20 cellular contexts compared by ENCODE assay signal in genomic region chr11:120001161-120002135, GRCh38.
DNase-seq lines count a peak whose midpoint lies in the region; ATAC-seq and TF ChIP-seq lines count a peak whose summit lies in the region.
"Had no signal": no experiment of that assay in that cellular context is flagged by ENCODE, and none has a peak within 500 bp of the region (broad histone marks: within the 10 kb centered on the region; RNA-seq: fewer than 3 reads in every experiment).

No MANE protein-coding gene starts in this region.

- intact Hi-C loops in A673 (cut with micrococcal nuclease; ENCODE audit: unreplicated experiment), result no loop called here

- POLR2A ChIA-PET in A673 (lab: Charles Lee; ENCODE audit: low non-redundant PET), result no interaction called here

- ATAC-seq in DND-41 (ENCODE audit: insufficient read depth, low read depth) (peak; percentile 58; the same call in 2 of the 3 replicates), GM18867 (IDR thresholded peaks at IDR 0.05; ENCODE audit: unreplicated experiment) (no peak), HG03378 (IDR thresholded peaks at IDR 0.05; ENCODE audit: unreplicated experiment) (no peak)
- ATAC-seq: activated naive CD8-positive, alpha-beta T cell treated with anti-CD3 and anti-CD28 coated beads, Interleukin-2, amount 50 U/mL, for 24 hours; gastrocnemius medialis; PC-3 had no signal

- no peak for TF ChIP-seq CTCF in A673 (conservative IDR thresholded peaks at IDR 0.05; ENCODE audit: low read depth, low read length)
- TF ChIP-seq CTCF in DND-41 (IDR thresholded peaks at IDR 0.05; ENCODE audit: borderline replicate concordance, extremely low read depth, low read length, poor library complexity, severe bottlenecking), result no peak
- no peak for TF ChIP-seq CTCF in coronary artery (IDR thresholded peaks at IDR 0.05)

- no peak overlapping the region for H3K9ac ChIP-seq in DND-41 (ENCODE audit: low read depth, low read length)

- no peaks in the 10 kb centered on the region for H4K20me1 ChIP-seq in DND-41 (ENCODE audit: insufficient read depth, low read length)

- DNase-seq in A673 (ENCODE audit: low spot score) (peak; percentile 27), DND-41 (peak; percentile 7), NCI-H2171 (lab: John Stamatoyannopoulos, UW) (peak; percentile 41), coronary artery (ENCODE audit: low spot score) (no peak)
- DNase-seq in stimulated activated naive CD4-positive, alpha-beta T cell (lab: John Stamatoyannopoulos, UW), result no peak
- DNase-seq: activated CD4-positive, CD25-positive, alpha-beta regulatory T cell treated with anti-CD3 and anti-CD28 coated beads, Interleukin-2, amount 50 U/mL, for 72 hours; activated naive CD8-positive, alpha-beta T cell treated with anti-CD3 and anti-CD28 coated beads, Interleukin-2, amount 50 U/mL, for 24 hours; CD8-positive, alpha-beta memory T cell; dermis blood vessel endothelial cell; gastrocnemius medialis; left ventricle myocardium inferior; NCI-H446 treated with DMSO at 0.1 percent for 48 hours; PC-3; sigmoid colon; stomach had no signal

- CTCF ChIA-PET in A673 (lab: Charles Lee), result no interaction called here

- BruUV-seq in A673 (replicated peaks; lab: Mats Ljungman, UMichigan), result no TSS peak

- H3K9me3 ChIP-seq in A673 (ENCODE audit: low read depth, low read length, poor library complexity, severe bottlenecking) (no peaks in the 10 kb centered on the region), DND-41 (ENCODE audit: insufficient read depth, low read length, severe bottlenecking) (no peaks in the 10 kb centered on the region)
- H3K9me3 ChIP-seq: breast epithelium, gastrocnemius medialis, sigmoid colon, SJSA1 had no signal

- no peak overlapping the region for H3K27ac ChIP-seq in A673 (ENCODE audit: low read depth, low read length, poor library complexity, severe bottlenecking)
- no peak overlapping the region for H3K27ac ChIP-seq in DND-41 (ENCODE audit: low read length)
- H3K27ac ChIP-seq in angular gyrus (ENCODE audit: low read depth, low read length), result peak overlapping the region; percentile 3
- H3K27ac ChIP-seq in coronary artery, result no peak overlapping the region
- H3K27ac ChIP-seq: breast epithelium, gastrocnemius medialis, left ventricle myocardium inferior, sigmoid colon, SJSA1, stomach had no signal

- H3K36me3 ChIP-seq in A673 (ENCODE audit: insufficient read depth, low read length, poor library complexity, severe bottlenecking), result no peaks in the 10 kb centered on the region
- H3K36me3 ChIP-seq in DND-41 (ENCODE audit: insufficient read depth, low read length), result no peaks in the 10 kb centered on the region
- H3K36me3 ChIP-seq: breast epithelium, gastrocnemius medialis, left ventricle myocardium inferior, sigmoid colon, SJSA1, stomach had no signal

- H3K27me3 ChIP-seq in A673 (replicated peaks; ENCODE audit: insufficient read depth, low read depth, low read length, poor library complexity) (peaks cover 22% of the 10 kb centered on the region), DND-41 (ENCODE audit: insufficient read depth, low read length, poor library complexity) (peaks cover 15% of the 10 kb centered on the region)
- H3K27me3 ChIP-seq: breast epithelium, SJSA1 had no signal

- H3K4me3 ChIP-seq in A673 (ENCODE audit: low read depth, low read length, poor library complexity, severe bottlenecking), result no peak overlapping the region
- H3K4me3 ChIP-seq in DND-41 (ENCODE audit: low read depth in 1 of 2, low read length in 2 of 2), result no peak overlapping the region
- H3K4me3 ChIP-seq in coronary artery, result no peak overlapping the region
- H3K4me3 ChIP-seq: breast epithelium, gastrocnemius medialis, left ventricle myocardium inferior, sigmoid colon, SJSA1, stomach had no signal

- H3K4me1 ChIP-seq in A673 (ENCODE audit: insufficient read depth, low read length, poor library complexity, severe bottlenecking), result peaks cover 10% of the 10 kb centered on the region
- peaks cover 7% of the 10 kb centered on the region; the same call in 1 of the 2 replicates for H3K4me1 ChIP-seq in DND-41 (ENCODE audit: insufficient read depth, low read length)
- H3K4me1 ChIP-seq: breast epithelium, gastrocnemius medialis, left ventricle myocardium inferior, sigmoid colon, SJSA1, stomach had no signal

- H2AFZ ChIP-seq in DND-41 (ENCODE audit: low read depth, low read length), result no peak overlapping the region

- no peaks in the 10 kb centered on the region for H3K79me2 ChIP-seq in DND-41 (ENCODE audit: insufficient read depth, low read length)

- no peak overlapping the region for H3K4me2 ChIP-seq in DND-41 (ENCODE audit: insufficient read depth, low read length)

Comparison
In these comparisons a context has a peak if more than half of its experiments do, and no peak if none do; other contexts are left out.
1. DNase-seq: peak in A673 (single experiment), DND-41 (single experiment) and NCI-H2171 (single experiment); none in stimulated activated naive CD4-positive, alpha-beta T cell (0 of 6) and coronary artery (single experiment).